In genomic region chr5:178711572-178711971, GRCh38 we compare ENCODE assay signal across 31 cellular contexts.
"Had no signal": no experiment of that assay in that cellular context is flagged by ENCODE, and none has a peak within 500 bp of the region (broad histone marks: within the 10 kb centered on the region; RNA-seq: fewer than 3 reads in every experiment).

No MANE protein-coding gene starts in this region.

- H3K4me3 Mint-ChIP-seq: naive thymus-derived CD8-positive, alpha-beta T cell; nephron; neural crest cell; stimulated activated naive B cell treated with anti-CD40 and anti-IgM and Interleukin-4, amounts not matched to agents 10 μg/mL and 1 μg/mL and 100 μg/mL, for 72 hours had no signal

- DNase-seq: hippocampal formation; kidney glomerular epithelial cell; left cardiac atrium; left ventricle myocardium superior; lower lobe of right lung; mammary epithelial cell; mesenchymal stem cell; naive thymus-derived CD8-positive, alpha-beta T cell; nucleus accumbens; pancreas; posterior cingulate gyrus; retina; right cardiac atrium; stimulated activated CD4-positive, alpha-beta T cell treated with anti-CD3 and anti-CD28 coated beads, Interleukin-12 subunit alpha, Interleukin-12 subunit beta, amount 100 ng/mL, for 4 hours; stimulated activated CD4-positive, alpha-beta T cell treated with anti-CD3 and anti-CD28 coated beads, Interleukin-15, amount 100 ng/mL, for 24 hours; stimulated activated CD4-positive, alpha-beta T cell treated with anti-CD3 and anti-CD28 coated beads, Interleukin-2, amount 100 ng/mL, for 24 hours; stimulated activated CD4-positive, alpha-beta T cell treated with anti-CD3 and anti-CD28 coated beads, Interleukin-4, amount 100 ng/mL, for 1 hour; stimulated activated naive B cell treated with anti-CD40 and anti-IgM and Interleukin-4, amounts not matched to agents 10 μg/mL and 1 μg/mL and 100 μg/mL, for 72 hours; stimulated activated naive CD8-positive, alpha-beta T cell treated with anti-CD3 and anti-CD28 coated beads, Interleukin-15, Interleukin-2, amounts not matched to agents 100 U/mL and 50 U/mL, for 24 hours; stomach; tibial artery; trophoblast cell; upper lobe of right lung had no signal

- H3K27ac Mint-ChIP-seq: naive thymus-derived CD8-positive, alpha-beta T cell; nephron; stimulated activated naive B cell treated with anti-CD40 and anti-IgM and Interleukin-4, amounts not matched to agents 10 μg/mL and 1 μg/mL and 100 μg/mL, for 72 hours had no signal

- H3K9me3 ChIP-seq: prostate gland had no signal

- H3K4me1 ChIP-seq: lower lobe of right lung, pancreas, prostate gland, stomach, suprapubic skin, tibial artery, upper lobe of right lung had no signal

- H3K4me3 ChIP-seq: lower lobe of right lung, pancreas, prostate gland, skin epidermis, stomach, suprapubic skin, thoracic aorta, tibial artery, upper lobe of right lung had no signal

- H3K27ac ChIP-seq: lower lobe of right lung, pancreas, prostate gland, skin epidermis, stomach, suprapubic skin, thoracic aorta, tibial artery, upper lobe of right lung had no signal

- H3K4me1 Mint-ChIP-seq: naive thymus-derived CD8-positive, alpha-beta T cell; nephron; neural crest cell; stimulated activated naive B cell treated with anti-CD40 and anti-IgM and Interleukin-4, amounts not matched to agents 10 μg/mL and 1 μg/mL and 100 μg/mL, for 72 hours had no signal

- H3K27me3 Mint-ChIP-seq: naive thymus-derived CD8-positive, alpha-beta T cell; stimulated activated naive B cell treated with anti-CD40 and anti-IgM and Interleukin-4, amounts not matched to agents 10 μg/mL and 1 μg/mL and 100 μg/mL, for 72 hours had no signal

- H3K27me3 ChIP-seq: pancreas, stomach, suprapubic skin, tibial artery, upper lobe of right lung had no signal

- ATAC-seq: left cardiac atrium; left lobe of liver; left ventricle myocardium superior; lower lobe of right lung; naive thymus-derived CD8-positive, alpha-beta T cell; pancreas; right cardiac atrium; sciatic nerve; stimulated activated naive B cell treated with anti-CD40 and anti-IgM and Interleukin-4, amounts not matched to agents 10 μg/mL and 1 μg/mL and 100 μg/mL, for 72 hours; stimulated activated naive CD8-positive, alpha-beta T cell treated with anti-CD3 and anti-CD28 coated beads, Interleukin-15, Interleukin-2, amounts not matched to agents 100 U/mL and 50 U/mL, for 24 hours; upper lobe of right lung had no signal
